Comparison of ENCODE assay signal across 1 cellular context in the genomic region with DNA sequence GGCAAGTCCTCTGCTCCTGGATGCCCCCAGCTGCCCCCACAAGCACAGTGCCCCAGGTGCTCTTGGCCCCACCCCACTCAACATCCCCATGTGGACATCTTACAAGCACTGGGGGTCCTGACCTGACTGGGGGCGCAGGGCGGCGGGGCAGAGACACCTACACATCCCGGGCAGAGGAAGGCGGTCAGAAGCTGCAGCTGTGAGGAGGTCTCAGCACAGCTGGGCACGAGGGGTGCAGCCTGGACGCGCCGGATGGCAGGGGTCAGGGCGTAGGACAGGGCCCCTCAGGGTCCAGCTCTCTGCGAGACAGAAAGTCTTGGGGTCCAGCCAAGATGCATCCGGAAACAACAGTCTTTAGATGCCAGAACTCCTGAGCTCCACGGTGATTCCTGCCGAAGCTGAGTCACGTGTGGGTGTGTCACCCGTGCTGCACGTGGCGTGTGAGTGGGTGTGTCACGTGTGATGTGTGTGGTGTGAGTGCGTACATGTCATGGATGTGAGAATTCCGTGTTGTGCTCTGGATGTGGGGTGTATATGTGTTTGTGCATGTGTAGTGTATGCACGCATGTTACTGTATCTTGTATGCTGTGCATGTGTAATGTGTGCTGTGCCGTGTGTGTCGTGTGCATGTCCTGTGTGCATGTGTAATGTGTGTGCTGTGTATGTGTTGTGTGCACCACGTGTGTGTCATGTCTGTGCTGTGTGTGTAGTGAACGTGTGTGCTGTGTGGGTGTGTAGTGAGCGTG.
A peak's percentile ranks its signal among the peaks of the same experiment; 100 is the strongest.
TF ChIP-seq lines count a peak whose summit lies in the region.

No MANE protein-coding gene starts in this region.

TF ChIP-seq in K562, 482 proteins besides CTCF, POLR2A, EP300 and RAD21 (continued from another document and continues in another):
- TF ChIP-seq, protein P1, sequence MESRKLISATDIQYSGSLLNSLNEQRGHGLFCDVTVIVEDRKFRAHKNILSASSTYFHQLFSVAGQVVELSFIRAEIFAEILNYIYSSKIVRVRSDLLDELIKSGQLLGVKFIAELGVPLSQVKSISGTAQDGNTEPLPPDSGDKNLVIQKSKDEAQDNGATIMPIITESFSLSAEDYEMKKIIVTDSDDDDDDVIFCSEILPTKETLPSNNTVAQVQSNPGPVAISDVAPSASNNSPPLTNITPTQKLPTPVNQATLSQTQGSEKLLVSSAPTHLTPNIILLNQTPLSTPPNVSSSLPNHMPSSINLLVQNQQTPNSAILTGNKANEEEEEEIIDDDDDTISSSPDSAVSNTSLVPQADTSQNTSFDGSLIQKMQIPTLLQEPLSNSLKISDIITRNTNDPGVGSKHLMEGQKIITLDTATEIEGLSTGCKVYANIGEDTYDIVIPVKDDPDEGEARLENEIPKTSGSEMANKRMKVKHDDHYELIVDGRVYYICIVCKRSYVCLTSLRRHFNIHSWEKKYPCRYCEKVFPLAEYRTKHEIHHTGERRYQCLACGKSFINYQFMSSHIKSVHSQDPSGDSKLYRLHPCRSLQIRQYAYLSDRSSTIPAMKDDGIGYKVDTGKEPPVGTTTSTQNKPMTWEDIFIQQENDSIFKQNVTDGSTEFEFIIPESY (CRISPR knock-in tag; IDR thresholded peaks at IDR 0.05), result no peak
- TF ChIP-seq ZNF561 (CRISPR knock-in tag; conservative IDR thresholded peaks at IDR 0.05) (no peak), GABPB2 (CRISPR knock-in tag; conservative IDR thresholded peaks at IDR 0.05) (no peak), ZNF436 (CRISPR knock-in tag; IDR thresholded peaks at IDR 0.05) (no peak), ELF2 (CRISPR knock-in tag; IDR thresholded peaks at IDR 0.05) (no peak), THRAP3 (IDR thresholded peaks at IDR 0.05; ENCODE audit: borderline replicate concordance) (no peak), SAP30 (IDR thresholded peaks at IDR 0.05; ENCODE audit: borderline replicate concordance, insufficient read depth, low read depth, low read length, poor library complexity, severe bottlenecking) (no peak), ZNF644 (tag; IDR thresholded peaks at IDR 0.05; ENCODE audit: low read depth) (no peak), COPS2 (conservative IDR thresholded peaks at IDR 0.05) (no peak), LCOR (CRISPR knock-in tag; IDR thresholded peaks at IDR 0.05) (no peak), ILK (tag; IDR thresholded peaks at IDR 0.05; ENCODE audit: borderline replicate concordance, low read depth) (no peak), RCOR1 (IDR thresholded peaks at IDR 0.05; ENCODE audit: borderline replicate concordance in 1 of 2, low read depth in 2 of 2, low read length in 2 of 2) (no peak), SMARCA4 (IDR thresholded peaks at IDR 0.05) (no peak), JUND (IDR thresholded peaks at IDR 0.05; ENCODE audit: borderline replicate concordance, low read depth, low read length) (no peak), JUND (tag; IDR thresholded peaks at IDR 0.05; ENCODE audit: borderline replicate concordance, low read depth, low read length) (peak; percentile 43; the same call in 1 of the 3 replicates), RBBP5 (IDR thresholded peaks at IDR 0.05; ENCODE audit: borderline replicate concordance, insufficient read depth, low read length, poor library complexity, severe bottlenecking) (no peak), FOXM1 (IDR thresholded peaks at IDR 0.05; ENCODE audit: low read depth) (no peak), FOXM1 (CRISPR knock-in tag; IDR thresholded peaks at IDR 0.05; ENCODE audit: low read depth) (no peak), OTX1 (CRISPR knock-in tag; IDR thresholded peaks at IDR 0.05) (no peak), POLR2G (IDR thresholded peaks at IDR 0.05; ENCODE audit: low read depth, low read length) (no peak), ZNF121 (CRISPR knock-in tag; conservative IDR thresholded peaks at IDR 0.05) (no peak), ESRRB (CRISPR knock-in tag; IDR thresholded peaks at IDR 0.05; ENCODE audit: borderline replicate concordance) (no peak), SMARCA5 (IDR thresholded peaks at IDR 0.05) (no peak), TRIM24 (IDR thresholded peaks at IDR 0.05) (0 out of 4 replicates have a peak, but pooled peaks of 1 of the 2 experiments have one; percentile 34), MAFG (tag; conservative IDR thresholded peaks at IDR 0.05) (0 out of 2 replicates have a peak, but pooled peaks have one; percentile 11), ZNF239 (CRISPR knock-in tag; IDR thresholded peaks at IDR 0.05) (no peak), ZNF695 (CRISPR knock-in tag; IDR thresholded peaks at IDR 0.05) (no peak), CC2D1A (IDR thresholded peaks at IDR 0.05) (no peak), PTRF (tag; IDR thresholded peaks at IDR 0.05) (no peak), HDAC6 (IDR thresholded peaks at IDR 0.05; ENCODE audit: low read depth, low read length) (no peak), ZNF780A (CRISPR knock-in tag; IDR thresholded peaks at IDR 0.05) (no peak), TGIF2 (CRISPR knock-in tag; IDR thresholded peaks at IDR 0.05) (no peak), HDAC8 (tag; IDR thresholded peaks at IDR 0.05) (no peak), YY1 (IDR thresholded peaks at IDR 0.05; ENCODE audit: borderline replicate concordance in 1 of 3, control insufficient read depth in 1 of 3, extremely low read depth in 1 of 3, insufficient read depth in 3 of 3, insufficient read length in 1 of 3, insufficient replicate concordance in 2 of 3, low read depth in 1 of 3, low read length in 2 of 3) (no peak), NCOA6 (IDR thresholded peaks at IDR 0.05) (no peak), ZNF76 (CRISPR knock-in tag; IDR thresholded peaks at IDR 0.05; ENCODE audit: borderline replicate concordance) (no peak), NEUROD1 (IDR thresholded peaks at IDR 0.05; ENCODE audit: borderline replicate concordance, low read depth, low read length, partially characterized antibody) (no peak)
- TF ChIP-seq, protein P2, sequence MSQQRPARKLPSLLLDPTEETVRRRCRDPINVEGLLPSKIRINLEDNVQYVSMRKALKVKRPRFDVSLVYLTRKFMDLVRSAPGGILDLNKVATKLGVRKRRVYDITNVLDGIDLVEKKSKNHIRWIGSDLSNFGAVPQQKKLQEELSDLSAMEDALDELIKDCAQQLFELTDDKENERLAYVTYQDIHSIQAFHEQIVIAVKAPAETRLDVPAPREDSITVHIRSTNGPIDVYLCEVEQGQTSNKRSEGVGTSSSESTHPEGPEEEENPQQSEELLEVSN (IDR thresholded peaks at IDR 0.05; ENCODE audit: borderline replicate concordance in 1 of 2, extremely low read depth in 1 of 2, insufficient read depth in 1 of 2, insufficient read length in 1 of 2, low read depth in 1 of 2, low read length in 1 of 2, poor library complexity in 1 of 2, severe bottlenecking in 1 of 2), result peak in 1 of 2 experiments; percentile 30
- TF ChIP-seq, protein P3, sequence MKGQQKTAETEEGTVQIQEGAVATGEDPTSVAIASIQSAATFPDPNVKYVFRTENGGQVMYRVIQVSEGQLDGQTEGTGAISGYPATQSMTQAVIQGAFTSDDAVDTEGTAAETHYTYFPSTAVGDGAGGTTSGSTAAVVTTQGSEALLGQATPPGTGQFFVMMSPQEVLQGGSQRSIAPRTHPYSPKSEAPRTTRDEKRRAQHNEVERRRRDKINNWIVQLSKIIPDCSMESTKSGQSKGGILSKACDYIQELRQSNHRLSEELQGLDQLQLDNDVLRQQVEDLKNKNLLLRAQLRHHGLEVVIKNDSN (CRISPR knock-in tag; IDR thresholded peaks at IDR 0.05), result peak; percentile 92
- TF ChIP-seq, protein P4, sequence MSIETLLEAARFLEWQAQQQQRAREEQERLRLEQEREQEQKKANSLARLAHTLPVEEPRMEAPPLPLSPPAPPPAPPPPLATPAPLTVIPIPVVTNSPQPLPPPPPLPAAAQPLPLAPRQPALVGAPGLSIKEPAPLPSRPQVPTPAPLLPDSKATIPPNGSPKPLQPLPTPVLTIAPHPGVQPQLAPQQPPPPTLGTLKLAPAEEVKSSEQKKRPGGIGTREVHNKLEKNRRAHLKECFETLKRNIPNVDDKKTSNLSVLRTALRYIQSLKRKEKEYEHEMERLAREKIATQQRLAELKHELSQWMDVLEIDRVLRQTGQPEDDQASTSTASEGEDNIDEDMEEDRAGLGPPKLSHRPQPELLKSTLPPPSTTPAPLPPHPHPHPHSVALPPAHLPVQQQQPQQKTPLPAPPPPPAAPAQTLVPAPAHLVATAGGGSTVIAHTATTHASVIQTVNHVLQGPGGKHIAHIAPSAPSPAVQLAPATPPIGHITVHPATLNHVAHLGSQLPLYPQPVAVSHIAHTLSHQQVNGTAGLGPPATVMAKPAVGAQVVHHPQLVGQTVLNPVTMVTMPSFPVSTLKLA (conservative IDR thresholded peaks at IDR 0.05), result peak; percentile 87 to 93
- TF ChIP-seq, protein P5, sequence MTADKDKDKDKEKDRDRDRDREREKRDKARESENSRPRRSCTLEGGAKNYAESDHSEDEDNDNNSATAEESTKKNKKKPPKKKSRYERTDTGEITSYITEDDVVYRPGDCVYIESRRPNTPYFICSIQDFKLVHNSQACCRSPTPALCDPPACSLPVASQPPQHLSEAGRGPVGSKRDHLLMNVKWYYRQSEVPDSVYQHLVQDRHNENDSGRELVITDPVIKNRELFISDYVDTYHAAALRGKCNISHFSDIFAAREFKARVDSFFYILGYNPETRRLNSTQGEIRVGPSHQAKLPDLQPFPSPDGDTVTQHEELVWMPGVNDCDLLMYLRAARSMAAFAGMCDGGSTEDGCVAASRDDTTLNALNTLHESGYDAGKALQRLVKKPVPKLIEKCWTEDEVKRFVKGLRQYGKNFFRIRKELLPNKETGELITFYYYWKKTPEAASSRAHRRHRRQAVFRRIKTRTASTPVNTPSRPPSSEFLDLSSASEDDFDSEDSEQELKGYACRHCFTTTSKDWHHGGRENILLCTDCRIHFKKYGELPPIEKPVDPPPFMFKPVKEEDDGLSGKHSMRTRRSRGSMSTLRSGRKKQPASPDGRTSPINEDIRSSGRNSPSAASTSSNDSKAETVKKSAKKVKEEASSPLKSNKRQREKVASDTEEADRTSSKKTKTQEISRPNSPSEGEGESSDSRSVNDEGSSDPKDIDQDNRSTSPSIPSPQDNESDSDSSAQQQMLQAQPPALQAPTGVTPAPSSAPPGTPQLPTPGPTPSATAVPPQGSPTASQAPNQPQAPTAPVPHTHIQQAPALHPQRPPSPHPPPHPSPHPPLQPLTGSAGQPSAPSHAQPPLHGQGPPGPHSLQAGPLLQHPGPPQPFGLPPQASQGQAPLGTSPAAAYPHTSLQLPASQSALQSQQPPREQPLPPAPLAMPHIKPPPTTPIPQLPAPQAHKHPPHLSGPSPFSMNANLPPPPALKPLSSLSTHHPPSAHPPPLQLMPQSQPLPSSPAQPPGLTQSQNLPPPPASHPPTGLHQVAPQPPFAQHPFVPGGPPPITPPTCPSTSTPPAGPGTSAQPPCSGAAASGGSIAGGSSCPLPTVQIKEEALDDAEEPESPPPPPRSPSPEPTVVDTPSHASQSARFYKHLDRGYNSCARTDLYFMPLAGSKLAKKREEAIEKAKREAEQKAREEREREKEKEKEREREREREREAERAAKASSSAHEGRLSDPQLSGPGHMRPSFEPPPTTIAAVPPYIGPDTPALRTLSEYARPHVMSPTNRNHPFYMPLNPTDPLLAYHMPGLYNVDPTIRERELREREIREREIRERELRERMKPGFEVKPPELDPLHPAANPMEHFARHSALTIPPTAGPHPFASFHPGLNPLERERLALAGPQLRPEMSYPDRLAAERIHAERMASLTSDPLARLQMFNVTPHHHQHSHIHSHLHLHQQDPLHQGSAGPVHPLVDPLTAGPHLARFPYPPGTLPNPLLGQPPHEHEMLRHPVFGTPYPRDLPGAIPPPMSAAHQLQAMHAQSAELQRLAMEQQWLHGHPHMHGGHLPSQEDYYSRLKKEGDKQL (CRISPR knock-in tag; IDR thresholded peaks at IDR 0.05; ENCODE audit: borderline replicate concordance), result no peak
- TF ChIP-seq, protein P6, sequence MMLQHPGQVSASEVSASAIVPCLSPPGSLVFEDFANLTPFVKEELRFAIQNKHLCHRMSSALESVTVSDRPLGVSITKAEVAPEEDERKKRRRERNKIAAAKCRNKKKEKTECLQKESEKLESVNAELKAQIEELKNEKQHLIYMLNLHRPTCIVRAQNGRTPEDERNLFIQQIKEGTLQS (IDR thresholded peaks at IDR 0.05), result no peak
- TF ChIP-seq, protein P6 (CRISPR knock-in tag; conservative IDR thresholded peaks at IDR 0.05), result no peak
- TF ChIP-seq, protein P7, sequence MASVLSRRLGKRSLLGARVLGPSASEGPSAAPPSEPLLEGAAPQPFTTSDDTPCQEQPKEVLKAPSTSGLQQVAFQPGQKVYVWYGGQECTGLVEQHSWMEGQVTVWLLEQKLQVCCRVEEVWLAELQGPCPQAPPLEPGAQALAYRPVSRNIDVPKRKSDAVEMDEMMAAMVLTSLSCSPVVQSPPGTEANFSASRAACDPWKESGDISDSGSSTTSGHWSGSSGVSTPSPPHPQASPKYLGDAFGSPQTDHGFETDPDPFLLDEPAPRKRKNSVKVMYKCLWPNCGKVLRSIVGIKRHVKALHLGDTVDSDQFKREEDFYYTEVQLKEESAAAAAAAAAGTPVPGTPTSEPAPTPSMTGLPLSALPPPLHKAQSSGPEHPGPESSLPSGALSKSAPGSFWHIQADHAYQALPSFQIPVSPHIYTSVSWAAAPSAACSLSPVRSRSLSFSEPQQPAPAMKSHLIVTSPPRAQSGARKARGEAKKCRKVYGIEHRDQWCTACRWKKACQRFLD (CRISPR knock-in tag; IDR thresholded peaks at IDR 0.05), result no peak
- TF ChIP-seq, protein P8, sequence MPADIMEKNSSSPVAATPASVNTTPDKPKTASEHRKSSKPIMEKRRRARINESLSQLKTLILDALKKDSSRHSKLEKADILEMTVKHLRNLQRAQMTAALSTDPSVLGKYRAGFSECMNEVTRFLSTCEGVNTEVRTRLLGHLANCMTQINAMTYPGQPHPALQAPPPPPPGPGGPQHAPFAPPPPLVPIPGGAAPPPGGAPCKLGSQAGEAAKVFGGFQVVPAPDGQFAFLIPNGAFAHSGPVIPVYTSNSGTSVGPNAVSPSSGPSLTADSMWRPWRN (IDR thresholded peaks at IDR 0.05; ENCODE audit: low read depth), result no peak
- TF ChIP-seq, protein P9, sequence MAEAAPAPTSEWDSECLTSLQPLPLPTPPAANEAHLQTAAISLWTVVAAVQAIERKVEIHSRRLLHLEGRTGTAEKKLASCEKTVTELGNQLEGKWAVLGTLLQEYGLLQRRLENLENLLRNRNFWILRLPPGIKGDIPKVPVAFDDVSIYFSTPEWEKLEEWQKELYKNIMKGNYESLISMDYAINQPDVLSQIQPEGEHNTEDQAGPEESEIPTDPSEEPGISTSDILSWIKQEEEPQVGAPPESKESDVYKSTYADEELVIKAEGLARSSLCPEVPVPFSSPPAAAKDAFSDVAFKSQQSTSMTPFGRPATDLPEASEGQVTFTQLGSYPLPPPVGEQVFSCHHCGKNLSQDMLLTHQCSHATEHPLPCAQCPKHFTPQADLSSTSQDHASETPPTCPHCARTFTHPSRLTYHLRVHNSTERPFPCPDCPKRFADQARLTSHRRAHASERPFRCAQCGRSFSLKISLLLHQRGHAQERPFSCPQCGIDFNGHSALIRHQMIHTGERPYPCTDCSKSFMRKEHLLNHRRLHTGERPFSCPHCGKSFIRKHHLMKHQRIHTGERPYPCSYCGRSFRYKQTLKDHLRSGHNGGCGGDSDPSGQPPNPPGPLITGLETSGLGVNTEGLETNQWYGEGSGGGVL (CRISPR knock-in tag; IDR thresholded peaks at IDR 0.05), result no peak
